Comparison of ENCODE assay signal across 8 cellular contexts in the genomic region with DNA sequence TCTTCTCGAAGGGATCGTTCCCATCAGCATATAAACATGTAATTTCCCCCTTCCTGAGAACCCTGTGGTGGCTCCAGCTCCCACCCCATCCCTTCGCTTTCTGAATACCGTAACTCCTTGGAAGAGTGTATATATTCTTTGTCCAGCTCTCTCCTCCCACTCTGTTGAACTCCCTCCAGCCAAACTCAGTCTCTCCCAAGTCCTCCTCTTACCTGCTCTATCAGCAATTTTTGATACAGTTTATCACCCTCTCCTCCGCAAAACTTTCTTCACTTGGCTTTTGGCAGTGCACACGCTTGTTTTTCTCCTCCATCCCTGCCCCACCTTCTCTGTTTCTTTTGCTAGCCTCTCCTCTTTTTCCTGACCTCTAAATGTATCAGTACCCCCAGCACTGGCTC.
DNase-seq lines count a peak whose midpoint lies in the region; ATAC-seq and TF ChIP-seq lines count a peak whose summit lies in the region.

No MANE protein-coding gene starts in this region.

- peak overlapping the region; percentile 70 for H4K8ac ChIP-seq in trophoblast cell (ENCODE audit: low read depth, low read length)

- H2BK12ac ChIP-seq in trophoblast cell (ENCODE audit: low read length): no peak overlapping the region

- peaks cover 2% of the 10 kb centered on the region for H3K79me2 ChIP-seq in trophoblast cell (ENCODE audit: control insufficient read depth, insufficient read depth, low read length, poor library complexity)

- H3K4me3 ChIP-seq in fibroblast of mammary gland (ENCODE audit: control insufficient read depth, low read depth, low read length) (peak overlapping the region; percentile 80), trophoblast cell (ENCODE audit: low read depth, low read length) (no peak overlapping the region)

- no CpG with 5 or more reads among the region's 6 CpGs for WGBS in trophoblast cell (ENCODE audit: extremely low coverage, insufficient coverage, insufficient read length)

- H3K27me3 ChIP-seq in trophoblast cell (ENCODE audit: insufficient read depth, low read length): no peaks in the 10 kb centered on the region

- H3K9me3 ChIP-seq in ES-I3 (ENCODE audit: control insufficient read depth, insufficient read depth, low read length) (no peaks in the 10 kb centered on the region), trophoblast cell (ENCODE audit: insufficient read depth, low read depth, low read length) (no peaks in the 10 kb centered on the region)

- ATAC-seq in SK-N-SH treated with all-trans-retinoic acid at 6 μM for 48 hours: peak; percentile 17
- no peak for ATAC-seq in HG02623 (IDR thresholded peaks at IDR 0.05; ENCODE audit: unreplicated experiment)
- ATAC-seq in HG03571 (IDR thresholded peaks at IDR 0.05; ENCODE audit: unreplicated experiment): no peak

- H3K18ac ChIP-seq in trophoblast cell (ENCODE audit: low read length): no peak overlapping the region

- H3K27ac ChIP-seq in trophoblast cell (ENCODE audit: low read depth, low read length): no peak overlapping the region

- no peak overlapping the region for H3K4ac ChIP-seq in trophoblast cell (ENCODE audit: low read depth, low read length)

- no peak overlapping the region for H3K23ac ChIP-seq in trophoblast cell (ENCODE audit: low read length)

- H3K36me3 ChIP-seq in ES-I3 (ENCODE audit: insufficient read depth, low read length) (no peaks in the 10 kb centered on the region), trophoblast cell (ENCODE audit: control insufficient read depth in 1 of 2, insufficient read depth in 2 of 2, low read length in 2 of 2) (no peaks in the 10 kb centered on the region)

- peak overlapping the region; percentile 32 for H4K12ac ChIP-seq in trophoblast cell (ENCODE audit: low read depth, low read length)

- H2AK5ac ChIP-seq in trophoblast cell (ENCODE audit: low read length): no peak overlapping the region

- H3K9ac ChIP-seq in ES-I3 (ENCODE audit: low read depth, low read length) (peak overlapping the region; percentile 78), trophoblast cell (ENCODE audit: low read length) (peak overlapping the region; percentile 72)

- DNase-seq in fibroblast of mammary gland (ENCODE audit: low read depth) (no peak), trophoblast cell (no peak), D341Med (ENCODE audit: low spot score) (no peak), iPS-NIHi7 (ENCODE audit: extremely low spot score) (no peak)

- peaks cover 6% of the 10 kb centered on the region for H3K79me1 ChIP-seq in trophoblast cell (ENCODE audit: low read length)

- H4K91ac ChIP-seq in trophoblast cell (ENCODE audit: low read depth, low read length): peak overlapping the region; percentile 70

- H2AFZ ChIP-seq in trophoblast cell (ENCODE audit: insufficient read depth, low read length, poor library complexity): peak overlapping the region; percentile 8

- no peak overlapping the region for H2BK120ac ChIP-seq in trophoblast cell (ENCODE audit: insufficient read depth, low read length, poor library complexity)

- peak overlapping the region; percentile 7 for H2BK5ac ChIP-seq in trophoblast cell (ENCODE audit: low read depth, low read length, poor library complexity)

- peak overlapping the region; percentile 95 for H3K4me2 ChIP-seq in trophoblast cell (ENCODE audit: low read length)

- no peak for TF ChIP-seq CTCF in fibroblast of mammary gland (conservative IDR thresholded peaks at IDR 0.05; ENCODE audit: control insufficient read depth, insufficient read depth, low read depth, low read length)

- no peaks in the 10 kb centered on the region for H3K4me1 ChIP-seq in ES-I3 (ENCODE audit: insufficient read depth, low read length)
- H3K4me1 ChIP-seq in trophoblast cell (ENCODE audit: control insufficient read depth in 1 of 2, insufficient read depth in 2 of 2, low read length in 2 of 2): peaks cover 0 to 7% of the 10 kb centered on the region in 2 experiments

- no peak overlapping the region for H3K14ac ChIP-seq in trophoblast cell (ENCODE audit: low read length)

TF ChIP-seq in SK-N-SH treated with all-trans-retinoic acid at 6 μM for 48 hours, 23 proteins besides CTCF, POLR2A, EP300 and RAD21:
- TF ChIP-seq, protein P1, sequence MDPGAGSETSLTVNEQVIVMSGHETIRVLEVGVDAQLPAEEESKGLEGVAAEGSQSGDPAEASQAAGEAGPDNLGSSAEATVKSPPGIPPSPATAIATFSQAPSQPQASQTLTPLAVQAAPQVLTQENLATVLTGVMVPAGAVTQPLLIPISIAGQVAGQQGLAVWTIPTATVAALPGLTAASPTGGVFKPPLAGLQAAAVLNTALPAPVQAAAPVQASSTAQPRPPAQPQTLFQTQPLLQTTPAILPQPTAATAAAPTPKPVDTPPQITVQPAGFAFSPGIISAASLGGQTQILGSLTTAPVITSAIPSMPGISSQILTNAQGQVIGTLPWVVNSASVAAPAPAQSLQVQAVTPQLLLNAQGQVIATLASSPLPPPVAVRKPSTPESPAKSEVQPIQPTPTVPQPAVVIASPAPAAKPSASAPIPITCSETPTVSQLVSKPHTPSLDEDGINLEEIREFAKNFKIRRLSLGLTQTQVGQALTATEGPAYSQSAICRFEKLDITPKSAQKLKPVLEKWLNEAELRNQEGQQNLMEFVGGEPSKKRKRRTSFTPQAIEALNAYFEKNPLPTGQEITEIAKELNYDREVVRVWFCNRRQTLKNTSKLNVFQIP (CRISPR knock-in tag; IDR thresholded peaks at IDR 0.05; ENCODE audit: borderline replicate concordance, low read depth): no peak
- TF ChIP-seq ESRRG (CRISPR knock-in tag; IDR thresholded peaks at IDR 0.05): no peak
- TF ChIP-seq, protein P2, sequence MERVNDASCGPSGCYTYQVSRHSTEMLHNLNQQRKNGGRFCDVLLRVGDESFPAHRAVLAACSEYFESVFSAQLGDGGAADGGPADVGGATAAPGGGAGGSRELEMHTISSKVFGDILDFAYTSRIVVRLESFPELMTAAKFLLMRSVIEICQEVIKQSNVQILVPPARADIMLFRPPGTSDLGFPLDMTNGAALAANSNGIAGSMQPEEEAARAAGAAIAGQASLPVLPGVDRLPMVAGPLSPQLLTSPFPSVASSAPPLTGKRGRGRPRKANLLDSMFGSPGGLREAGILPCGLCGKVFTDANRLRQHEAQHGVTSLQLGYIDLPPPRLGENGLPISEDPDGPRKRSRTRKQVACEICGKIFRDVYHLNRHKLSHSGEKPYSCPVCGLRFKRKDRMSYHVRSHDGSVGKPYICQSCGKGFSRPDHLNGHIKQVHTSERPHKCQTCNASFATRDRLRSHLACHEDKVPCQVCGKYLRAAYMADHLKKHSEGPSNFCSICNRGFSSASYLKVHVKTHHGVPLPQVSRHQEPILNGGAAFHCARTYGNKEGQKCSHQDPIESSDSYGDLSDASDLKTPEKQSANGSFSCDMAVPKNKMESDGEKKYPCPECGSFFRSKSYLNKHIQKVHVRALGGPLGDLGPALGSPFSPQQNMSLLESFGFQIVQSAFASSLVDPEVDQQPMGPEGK (CRISPR knock-in tag; IDR thresholded peaks at IDR 0.05; ENCODE audit: borderline replicate concordance): no peak
- no peak for TF ChIP-seq OSR1 (CRISPR knock-in tag; IDR thresholded peaks at IDR 0.05)
- TF ChIP-seq ZNF70 (CRISPR knock-in tag; IDR thresholded peaks at IDR 0.05): no peak
